Comparison of ENCODE assay signal across 25 cellular contexts in the genomic region with DNA sequence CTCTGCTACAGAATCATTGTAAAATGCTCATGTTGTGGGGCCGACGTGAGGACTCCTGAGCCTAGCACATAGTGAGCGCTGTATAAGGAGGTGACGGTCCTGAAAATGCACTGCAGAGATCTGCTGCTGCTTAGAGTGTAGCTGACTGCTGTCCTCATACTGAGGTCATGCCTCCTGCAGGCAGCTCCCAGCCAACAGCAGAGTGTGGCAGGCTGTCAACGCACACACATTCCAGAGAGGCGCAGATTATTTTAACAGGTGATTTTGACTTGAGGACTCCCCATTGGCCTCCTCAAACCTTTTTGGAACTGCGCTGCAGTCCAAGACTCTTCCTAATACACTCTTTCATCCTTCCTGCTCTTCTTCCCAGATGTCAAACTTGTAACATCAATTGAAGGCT.
"Had no signal": no experiment of that assay in that cellular context is flagged by ENCODE, and none has a peak within 500 bp of the region (broad histone marks: within the 10 kb centered on the region; RNA-seq: fewer than 3 reads in every experiment).

No MANE protein-coding gene starts in this region.

- ATAC-seq: activated T-helper 17 cell treated with anti-CD3 and anti-CD28 coated beads, Interleukin-2, amount 50 U/mL, for 72 hours had no signal

- H3K27me3 ChIP-seq: Peyer's patch had no signal

- H3K9me3 Mint-ChIP-seq: activated B cell treated with CpG ODN at 0.5 μM for 24 hours; activated CD4-positive, alpha-beta T cell treated with anti-CD3 and anti-CD28 coated beads, Interleukin-2, amount 10 ng/mL, durations not matched to agents 24 days and 14 days; activated naive CD4-positive, alpha-beta T cell treated with anti-CD3 and anti-CD28 coated beads for 36 hours; activated T-helper 17 cell treated with anti-CD3 and anti-CD28 coated beads, Interleukin-2, amount 50 U/mL, for 72 hours; T-helper 1 cell treated with Interleukin-12 subunit alpha and Interleukin-12 subunit beta and Interleukin-4 antibody, amounts not matched to agents 30 μg/mL and 1 μg/mL, for 36 hours had no signal

- H3K36me3 ChIP-seq: MG63, Peyer's patch had no signal

- H3K9me3 ChIP-seq: MG63, Peyer's patch had no signal

- H3K4me1 ChIP-seq: Peyer's patch had no signal

- H3K27ac ChIP-seq: Peyer's patch, RWPE1 had no signal

- H3K36me3 Mint-ChIP-seq: activated naive CD8-positive, alpha-beta T cell had no signal

- H3K4me1 Mint-ChIP-seq: activated B cell treated with CpG ODN at 0.5 μM for 24 hours; activated CD4-positive, alpha-beta T cell treated with anti-CD3 and anti-CD28 coated beads, Interleukin-2, amount 10 ng/mL, durations not matched to agents 24 days and 14 days; activated T-helper 17 cell treated with anti-CD3 and anti-CD28 coated beads, Interleukin-2, amount 50 U/mL, for 72 hours had no signal

- DNase-seq: activated B cell treated with CpG ODN at 0.5 μM for 24 hours; activated CD4-positive, alpha-beta T cell treated with anti-CD3 and anti-CD28 coated beads for 1 hour; activated CD4-positive, alpha-beta T cell treated with anti-CD3 and anti-CD28 coated beads, Interleukin-2, amount 10 ng/mL, durations not matched to agents 24 days and 14 days; activated CD4-positive, alpha-beta T cell treated with anti-CD3 and anti-CD28 coated beads, Interleukin-2, amount 50 U/mL, for 48 hours; activated CD8-positive, alpha-beta memory T cell treated with anti-CD3 and anti-CD28 coated beads for 24 hours; activated gamma-delta T cell; activated naive CD4-positive, alpha-beta T cell treated with anti-CD3 and anti-CD28 coated beads for 36 hours; activated T-cell treated with anti-CD3 and anti-CD28 coated beads for 4 hours; activated T-cell treated with anti-CD3 and anti-CD28 coated beads, Interleukin-2, amount 50 U/mL, for 48 hours; caudate nucleus; MG63; MV-4-11; NCI-H1105; NCI-H1436; NCI-H1694 treated with DMSO at 0.1 percent for 48 hours; NCI-H2029 treated with DMSO at 0.1 percent for 48 hours; NCI-H345; NCI-H510A treated with DMSO at 0.1 percent for 48 hours; NCI-H69; Peyer's patch; SHP77 treated with DMSO at 0.1 percent for 48 hours had no signal

- H3K27ac Mint-ChIP-seq: activated B cell treated with CpG ODN at 0.5 μM for 24 hours; activated CD4-positive, alpha-beta T cell treated with anti-CD3 and anti-CD28 coated beads, Interleukin-2, amount 10 ng/mL, durations not matched to agents 24 days and 14 days; activated naive CD4-positive, alpha-beta T cell treated with anti-CD3 and anti-CD28 coated beads for 36 hours; activated naive CD8-positive, alpha-beta T cell; activated T-helper 17 cell treated with anti-CD3 and anti-CD28 coated beads, Interleukin-2, amount 50 U/mL, for 72 hours; T-helper 1 cell treated with Interleukin-12 subunit alpha and Interleukin-12 subunit beta and Interleukin-4 antibody, amounts not matched to agents 30 μg/mL and 1 μg/mL, for 36 hours had no signal

- H3K4me3 ChIP-seq: MG63, Peyer's patch had no signal

- H3K4me3 Mint-ChIP-seq: activated B cell treated with CpG ODN at 0.5 μM for 24 hours; activated CD4-positive, alpha-beta T cell treated with anti-CD3 and anti-CD28 coated beads, Interleukin-2, amount 10 ng/mL, durations not matched to agents 24 days and 14 days; activated naive CD4-positive, alpha-beta T cell treated with anti-CD3 and anti-CD28 coated beads for 36 hours; activated naive CD8-positive, alpha-beta T cell; activated T-helper 17 cell treated with anti-CD3 and anti-CD28 coated beads, Interleukin-2, amount 50 U/mL, for 72 hours; T-helper 1 cell treated with Interleukin-12 subunit alpha and Interleukin-12 subunit beta and Interleukin-4 antibody, amounts not matched to agents 30 μg/mL and 1 μg/mL, for 36 hours had no signal
